ENCODE assay signal across 1 cellular context in genomic region chr19:38270587-38271167, GRCh38.
TF ChIP-seq lines count a peak whose summit lies in the region.

No MANE protein-coding gene starts in this region.

TF ChIP-seq in A549, 52 proteins besides CTCF, POLR2A, EP300 and RAD21 (continued from another document):
- TF ChIP-seq PBX3 (IDR thresholded peaks at IDR 0.05) = peak; percentile 86
- no peak for TF ChIP-seq EHF (CRISPR knock-in tag; IDR thresholded peaks at IDR 0.05)
- peak; percentile 70; the same call in 1 of the 3 replicates for TF ChIP-seq BCL3 (IDR thresholded peaks at IDR 0.05)
- peak; percentile 94 for TF ChIP-seq MAX (IDR thresholded peaks at IDR 0.05)
- TF ChIP-seq ZNF302 (CRISPR knock-in tag; IDR thresholded peaks at IDR 0.05) = 0 out of 2 replicates have a peak, but pooled peaks have one; percentile 26
- TF ChIP-seq KDM5A (IDR thresholded peaks at IDR 0.05) = no peak
- TF ChIP-seq CEBPB (IDR thresholded peaks at IDR 0.05) = peak; percentile 25 to 66; a peak in 2 of 4 replicates
- TF ChIP-seq ZC3H11A (IDR thresholded peaks at IDR 0.05) = no peak
- no peak for TF ChIP-seq HMGXB4 (CRISPR knock-in tag; IDR thresholded peaks at IDR 0.05; ENCODE audit: borderline replicate concordance)
- peak; percentile 85 for TF ChIP-seq JUNB (IDR thresholded peaks at IDR 0.05)
